Comparison of ENCODE assay signal across 2 cellular contexts in genomic region chr7:30598121-30598876, GRCh38.
TF ChIP-seq lines count a peak whose summit lies in the region.

No MANE protein-coding gene starts in this region.

TF ChIP-seq in HepG2, 621 proteins besides CTCF, POLR2A, EP300 and RAD21:
- TF ChIP-seq SCMH1 (CRISPR knock-in tag; IDR thresholded peaks at IDR 0.05; ENCODE audit: borderline replicate concordance) (no peak), RBFOX2 (IDR thresholded peaks at IDR 0.05; ENCODE audit: low read depth, low read length) (0 out of 2 replicates have a peak, but pooled peaks have one; percentile 39), ZNF607 (CRISPR knock-in tag; IDR thresholded peaks at IDR 0.05; ENCODE audit: borderline replicate concordance) (no peak), ATF4 (CRISPR knock-in tag; IDR thresholded peaks at IDR 0.05) (peak in 1 of 2 experiments; percentile 43; a peak in 1 of 4 replicates)

TF ChIP-seq in endothelial cell of umbilical vein, 7 proteins besides CTCF, POLR2A, EP300 and RAD21:
- TF ChIP-seq FOS (IDR thresholded peaks at IDR 0.05; ENCODE audit: borderline replicate concordance, insufficient read depth, low read length) (no peak), JUN (IDR thresholded peaks at IDR 0.05; ENCODE audit: borderline replicate concordance, insufficient read depth, insufficient read length, low read depth) (no peak), POLR2AphosphoS5 (IDR thresholded peaks at IDR 0.05; ENCODE audit: insufficient read depth, low read depth, low read length) (no peak), MYC (IDR thresholded peaks at IDR 0.05; ENCODE audit: low read depth, low read length) (no peak), GATA2 (IDR thresholded peaks at IDR 0.05; ENCODE audit: insufficient read depth, insufficient read length, low read depth, low read length) (no peak)
